ENCODE assay signal across 2 cellular contexts in genomic region chr6:25424303-25424702, GRCh38.
TF ChIP-seq lines count a peak whose summit lies in the region.

No MANE protein-coding gene starts in this region.

TF ChIP-seq in GM23338, 12 proteins besides CTCF, POLR2A, EP300 and RAD21 (continued from another document):
- TF ChIP-seq ETS1 (IDR thresholded peaks at IDR 0.05) (no peak), STAT1 (IDR thresholded peaks at IDR 0.05; ENCODE audit: unreplicated experiment) (no peak), EZH2phosphoT487 (IDR thresholded peaks at IDR 0.05; ENCODE audit: unreplicated experiment) (no peak), ZNF331 (CRISPR knock-in tag; IDR thresholded peaks at IDR 0.05; ENCODE audit: low read depth) (no peak)

TF ChIP-seq in K562, 482 proteins besides CTCF, POLR2A, EP300 and RAD21 (continued from another document):
- TF ChIP-seq MLX (CRISPR knock-in tag; conservative IDR thresholded peaks at IDR 0.05), result no peak
